In genomic region chr21:39034590-39035536, GRCh38 we compare ENCODE assay signal across 21 cellular contexts.
DNase-seq lines count a peak whose midpoint lies in the region; ATAC-seq and TF ChIP-seq lines count a peak whose summit lies in the region.
"Had no signal": no experiment of that assay in that cellular context is flagged by ENCODE, and none has a peak within 500 bp of the region (broad histone marks: within the 10 kb centered on the region; RNA-seq: fewer than 3 reads in every experiment).

No MANE protein-coding gene starts in this region.

- no peak for ATAC-seq in activated naive CD8-positive, alpha-beta T cell treated with anti-CD3 and anti-CD28 coated beads, Interleukin-2, amount 10 ng/mL, durations not matched to agents 7 days and 5 days (ENCODE audit: low read depth)
- ATAC-seq in upper lobe of left lung (ENCODE audit: low FRiP score in 2 of 2) (no peak), GM21526 (IDR thresholded peaks at IDR 0.05; ENCODE audit: low FRiP score, unreplicated experiment) (no peak)
- ATAC-seq: natural killer cell; stimulated activated naive CD8-positive, alpha-beta T cell treated with anti-CD3 and anti-CD28 coated beads, Interleukin-15, Interleukin-2, amounts not matched to agents 100 U/mL and 50 U/mL, for 24 hours had no signal

- no peak for TF ChIP-seq POLR2A in upper lobe of left lung (IDR thresholded peaks at IDR 0.05)

- no peak for TF ChIP-seq CTCF in colonic mucosa (IDR thresholded peaks at IDR 0.05)
- TF ChIP-seq CTCF in upper lobe of left lung (IDR thresholded peaks at IDR 0.05) = no peak

- POLR2A ChIA-PET in activated naive CD8-positive, alpha-beta T cell treated with anti-CD3 and anti-CD28 coated beads, Interleukin-2, amount 10 ng/mL, durations not matched to agents 7 days and 5 days (lab: Charles Lee) = no interaction called here

- peaks cover 2% of the 10 kb centered on the region for H3K4me1 Mint-ChIP-seq in activated naive CD8-positive, alpha-beta T cell treated with anti-CD3 and anti-CD28 coated beads, Interleukin-2, amount 10 ng/mL, durations not matched to agents 7 days and 5 days
- no peaks in the 10 kb centered on the region for H3K4me1 Mint-ChIP-seq in activated naive CD8-positive, alpha-beta T cell treated with anti-CD3 and anti-CD28 coated beads for 36 hours
- H3K4me1 Mint-ChIP-seq: activated B cell treated with CpG ODN at 0.5 μM for 24 hours; CD8-positive, alpha-beta memory T cell; natural killer cell had no signal

- H3K4me3 ChIP-seq in colonic mucosa (no peak overlapping the region), mucosa of rectum (ENCODE audit: low read length in 2 of 2) (no peak overlapping the region), upper lobe of left lung (no peak overlapping the region)

- no peak overlapping the region for H3K4me3 Mint-ChIP-seq in activated naive CD8-positive, alpha-beta T cell treated with anti-CD3 and anti-CD28 coated beads, Interleukin-2, amount 10 ng/mL, durations not matched to agents 7 days and 5 days
- H3K4me3 Mint-ChIP-seq in activated naive CD8-positive, alpha-beta T cell treated with anti-CD3 and anti-CD28 coated beads for 36 hours = no peak overlapping the region
- H3K4me3 Mint-ChIP-seq: activated B cell treated with CpG ODN at 0.5 μM for 24 hours; CD8-positive, alpha-beta memory T cell; natural killer cell had no signal

- H3K27ac ChIP-seq in colonic mucosa = peak overlapping the region; percentile 45
- peak overlapping the region; percentile 85 for H3K27ac ChIP-seq in mucosa of rectum (ENCODE audit: low read depth in 2 of 2, low read length in 2 of 2)
- H3K27ac ChIP-seq in upper lobe of left lung = peak overlapping the region in 3 of 4 donors; percentile 56 to 83 (median 69)
- H3K27ac ChIP-seq: KMS-11 had no signal

- H3K4me1 ChIP-seq in colonic mucosa (no peaks in the 10 kb centered on the region), mucosa of rectum (ENCODE audit: control insufficient read depth in 2 of 2, insufficient read depth in 2 of 2, low read length in 2 of 2) (peaks cover 3 to 11% of the 10 kb centered on the region in 2 donors), upper lobe of left lung (peaks cover 13 to 17% (median 13%) of the 10 kb centered on the region in 4 donors)

- H3K9ac ChIP-seq in colonic mucosa (ENCODE audit: low read depth in 2 of 2, low read length in 2 of 2) (no peak overlapping the region), mucosa of rectum (ENCODE audit: low read depth in 1 of 2, low read length in 2 of 2) (peak overlapping the region in 1 of 2 donors; percentile 74)
- H3K9ac ChIP-seq: KMS-11 had no signal

- H3K27me3 Mint-ChIP-seq in activated naive CD8-positive, alpha-beta T cell treated with anti-CD3 and anti-CD28 coated beads, Interleukin-2, amount 10 ng/mL, durations not matched to agents 7 days and 5 days = peaks cover 2% of the 10 kb centered on the region
- peaks cover 12% of the 10 kb centered on the region for H3K27me3 Mint-ChIP-seq in activated naive CD8-positive, alpha-beta T cell treated with anti-CD3 and anti-CD28 coated beads for 36 hours

- DNase-seq in activated naive CD8-positive, alpha-beta T cell treated with anti-CD3 and anti-CD28 coated beads, Interleukin-2, amount 10 ng/mL, durations not matched to agents 7 days and 5 days = no peak
- DNase-seq in activated naive CD8-positive, alpha-beta T cell treated with anti-CD3 and anti-CD28 coated beads for 36 hours = no peak
- DNase-seq in colonic mucosa (no peak), upper lobe of left lung (peak in 1 of 2 donors; percentile 44), NCI-H1105 (lab: John Stamatoyannopoulos, UW) (no peak), UCSD-AML1 (lab: John Stamatoyannopoulos, UW; ENCODE audit: unreplicated experiment) (no peak)
- DNase-seq: activated B cell treated with CpG ODN at 0.5 μM for 24 hours; activated CD4-positive, alpha-beta T cell treated with anti-CD3 and anti-CD28 coated beads, Interleukin-2, amount 50 U/mL, for 4 hours; AML-193; CD8-positive, alpha-beta memory T cell; cerebellar nuclear complex; DMS79; GF-D8; glutamatergic neuron; natural killer cell; stimulated activated CD4-positive, alpha-beta T cell treated with anti-CD3 and anti-CD28 coated beads, Interleukin-15, amount 100 ng/mL, for 24 hours; stimulated activated naive CD8-positive, alpha-beta T cell treated with anti-CD3 and anti-CD28 coated beads, Interleukin-15, Interleukin-2, amounts not matched to agents 100 U/mL and 50 U/mL, for 24 hours had no signal

- no peaks in the 10 kb centered on the region for H3K36me3 ChIP-seq in colonic mucosa
- no peaks in the 10 kb centered on the region for H3K36me3 ChIP-seq in mucosa of rectum (ENCODE audit: control insufficient read depth in 2 of 2, insufficient read depth in 2 of 2, low read length in 2 of 2)
- no peaks in the 10 kb centered on the region for H3K36me3 ChIP-seq in upper lobe of left lung

- no peaks in the 10 kb centered on the region for H3K9me3 Mint-ChIP-seq in activated naive CD8-positive, alpha-beta T cell treated with anti-CD3 and anti-CD28 coated beads, Interleukin-2, amount 10 ng/mL, durations not matched to agents 7 days and 5 days
- H3K9me3 Mint-ChIP-seq in activated naive CD8-positive, alpha-beta T cell treated with anti-CD3 and anti-CD28 coated beads for 36 hours = no peaks in the 10 kb centered on the region
- H3K9me3 Mint-ChIP-seq: activated B cell treated with CpG ODN at 0.5 μM for 24 hours; activated T-helper 2 cell treated with anti-CD3 and anti-CD28 coated beads, Interferon-gamma antibody, Interleukin-2, Interleukin-4, amounts not matched to agents 10 μg/mL and 5 μg/mL and 100 μg/mL, durations not matched to agents 14 hours and 24 hours and 36 hours; natural killer cell had no signal

- intact Hi-C loops in colonic mucosa (cut with DNase I) = no loop called here

- H3K27me3 ChIP-seq in colonic mucosa (no peaks in the 10 kb centered on the region), mucosa of rectum (ENCODE audit: control insufficient read depth in 2 of 2, insufficient read depth in 2 of 2, low read length in 2 of 2) (no peaks in the 10 kb centered on the region), upper lobe of left lung (no peaks in the 10 kb centered on the region)

- H3K27ac Mint-ChIP-seq in activated naive CD8-positive, alpha-beta T cell treated with anti-CD3 and anti-CD28 coated beads, Interleukin-2, amount 10 ng/mL, durations not matched to agents 7 days and 5 days = peak overlapping the region; percentile 5
- no peak overlapping the region for H3K27ac Mint-ChIP-seq in activated naive CD8-positive, alpha-beta T cell treated with anti-CD3 and anti-CD28 coated beads for 36 hours
- H3K27ac Mint-ChIP-seq: activated B cell treated with CpG ODN at 0.5 μM for 24 hours; activated T-helper 2 cell treated with anti-CD3 and anti-CD28 coated beads, Interferon-gamma antibody, Interleukin-2, Interleukin-4, amounts not matched to agents 10 μg/mL and 5 μg/mL and 100 μg/mL, durations not matched to agents 14 hours and 24 hours and 36 hours; CD8-positive, alpha-beta memory T cell; natural killer cell had no signal

- H3K9me3 ChIP-seq in colonic mucosa (no peaks in the 10 kb centered on the region), mucosa of rectum (ENCODE audit: control insufficient read depth in 2 of 2, low read length in 2 of 2) (no peaks in the 10 kb centered on the region), upper lobe of left lung (no peaks in the 10 kb centered on the region)

- TF ChIP-seq EP300 in upper lobe of left lung (IDR thresholded peaks at IDR 0.05) = no peak

- no peaks in the 10 kb centered on the region for H3K36me3 Mint-ChIP-seq in activated naive CD8-positive, alpha-beta T cell treated with anti-CD3 and anti-CD28 coated beads, Interleukin-2, amount 10 ng/mL, durations not matched to agents 7 days and 5 days
- no peaks in the 10 kb centered on the region for H3K36me3 Mint-ChIP-seq in activated naive CD8-positive, alpha-beta T cell treated with anti-CD3 and anti-CD28 coated beads for 36 hours
- H3K36me3 Mint-ChIP-seq: CD8-positive, alpha-beta memory T cell; natural killer cell had no signal

- 67 to 76% methylated on average over 12 of the region's 12 CpGs for WGBS in upper lobe of left lung, 2 donors
